Comparison of ENCODE assay signal across 24 cellular contexts in the genomic region with DNA sequence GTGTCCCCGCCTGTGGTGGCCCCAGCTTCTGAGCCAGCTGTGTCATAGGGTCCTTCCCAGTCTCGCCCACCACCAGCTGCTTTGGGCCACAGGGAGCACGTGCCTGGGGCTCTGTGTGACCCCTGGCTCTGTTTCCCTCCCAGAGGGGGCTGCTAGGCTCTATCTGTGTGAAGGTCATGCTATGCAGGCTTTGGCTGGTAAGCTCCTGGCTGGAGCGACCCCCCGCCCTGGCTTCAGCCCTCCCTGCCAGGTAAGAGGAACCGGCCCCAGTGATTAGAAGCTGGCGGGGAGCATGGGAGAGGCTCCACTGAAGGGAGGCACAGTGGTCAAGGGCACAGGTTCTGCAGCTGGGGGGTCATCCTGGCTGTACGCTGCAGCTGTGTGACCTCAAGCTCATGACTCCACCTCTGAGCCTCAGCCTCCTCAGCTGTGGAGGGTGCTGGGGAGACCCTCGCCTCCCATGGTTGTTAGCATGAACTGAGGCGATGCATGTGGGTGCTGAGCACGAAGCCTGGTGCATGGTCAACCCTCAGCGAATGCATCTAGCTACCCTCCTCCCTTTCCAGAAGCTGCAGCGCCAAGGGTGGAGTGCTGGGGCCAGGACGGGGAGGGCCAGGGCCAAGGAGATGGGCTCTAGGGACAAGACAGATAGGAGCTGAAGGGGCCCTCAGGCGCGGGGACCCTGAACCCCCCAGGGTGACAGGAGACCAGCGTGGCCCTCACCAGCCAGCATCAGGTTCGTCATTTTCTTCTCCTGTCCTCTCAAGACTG.
"Had no signal": no experiment of that assay in that cellular context is flagged by ENCODE, and none has a peak within 500 bp of the region (broad histone marks: within the 10 kb centered on the region; RNA-seq: fewer than 3 reads in every experiment).

No MANE protein-coding gene starts in this region.

- H3K36me3 ChIP-seq: neutrophil, transverse colon had no signal

- DNase-seq: activated CD4-positive, alpha-beta T cell treated with anti-CD3 and anti-CD28 coated beads for 4 hours; activated gamma-delta T cell; activated naive CD8-positive, alpha-beta T cell treated with anti-CD3 and anti-CD28 coated beads for 36 hours; activated T-cell treated with anti-CD3 and anti-CD28 coated beads, Interleukin-2, amount 50 U/mL, for 4 hours; cerebellar nuclear complex; effector memory CD8-positive, alpha-beta T cell; foreskin keratinocyte; glutamatergic neuron; hypothalamus; naive thymus-derived CD8-positive, alpha-beta T cell; SIG-M5; stimulated activated CD4-positive, alpha-beta T cell treated with anti-CD3 and anti-CD28 coated beads, Interleukin-15, amount 100 ng/mL, for 24 hours; stimulated activated CD4-positive, alpha-beta T cell treated with anti-CD3 and anti-CD28 coated beads, Interleukin-4, amount 100 ng/mL, for 4 hours; stimulated activated CD8-positive, alpha-beta memory T cell treated with anti-CD3 and anti-CD28 coated beads, Interleukin-4, amount 100 ng/mL, for 48 hours; stimulated activated naive CD4-positive, alpha-beta T cell treated with Interleukin-2 at 50 U/mL for 16 hours; T-helper 17 cell; transverse colon had no signal

- H3K36me3 Mint-ChIP-seq: activated naive CD8-positive, alpha-beta T cell treated with anti-CD3 and anti-CD28 coated beads for 36 hours; brain; memory B cell; naive thymus-derived CD8-positive, alpha-beta T cell; WTC11 had no signal

- H3K4me1 Mint-ChIP-seq: activated naive CD8-positive, alpha-beta T cell treated with anti-CD3 and anti-CD28 coated beads for 36 hours; memory B cell; naive thymus-derived CD8-positive, alpha-beta T cell; T-helper 17 cell had no signal

- H3K27ac ChIP-seq: foreskin keratinocyte, neutrophil, skin epidermis, transverse colon had no signal

- H3K4me3 ChIP-seq: skin epidermis, transverse colon had no signal

- H3K27me3 ChIP-seq: transverse colon had no signal

- H3K9me3 ChIP-seq: neutrophil, transverse colon had no signal

- H3K9me3 Mint-ChIP-seq: activated naive CD8-positive, alpha-beta T cell treated with anti-CD3 and anti-CD28 coated beads for 36 hours; activated T-cell treated with anti-CD3 and anti-CD28 coated beads, Interleukin-2, amount 50 U/mL, for 4 hours; brain; dendritic cell treated with granulocyte-macrophage colony-stimulating factor and Interleukin-4, amounts not matched to agents 40 ng/mL and 50 ng/mL, for 4 days; effector memory CD8-positive, alpha-beta T cell; memory B cell; naive thymus-derived CD8-positive, alpha-beta T cell had no signal

- H3K27ac Mint-ChIP-seq: activated naive CD8-positive, alpha-beta T cell treated with anti-CD3 and anti-CD28 coated beads for 36 hours; dendritic cell treated with granulocyte-macrophage colony-stimulating factor and Interleukin-4, amounts not matched to agents 40 ng/mL and 50 ng/mL, for 4 days; effector memory CD8-positive, alpha-beta T cell; memory B cell; naive thymus-derived CD8-positive, alpha-beta T cell; progenitor cell of endocrine pancreas; T-helper 17 cell; WTC11 had no signal

- H3K4me3 Mint-ChIP-seq: activated naive CD8-positive, alpha-beta T cell treated with anti-CD3 and anti-CD28 coated beads for 36 hours; activated T-cell treated with anti-CD3 and anti-CD28 coated beads, Interleukin-2, amount 50 U/mL, for 4 hours; brain; dendritic cell treated with granulocyte-macrophage colony-stimulating factor and Interleukin-4, amounts not matched to agents 40 ng/mL and 50 ng/mL, for 4 days; effector memory CD8-positive, alpha-beta T cell; memory B cell; naive thymus-derived CD8-positive, alpha-beta T cell; T-helper 17 cell; WTC11 had no signal

- H3K4me1 ChIP-seq: foreskin keratinocyte, transverse colon had no signal
